Comparison of ENCODE assay signal across 29 cellular contexts in the genomic region with DNA sequence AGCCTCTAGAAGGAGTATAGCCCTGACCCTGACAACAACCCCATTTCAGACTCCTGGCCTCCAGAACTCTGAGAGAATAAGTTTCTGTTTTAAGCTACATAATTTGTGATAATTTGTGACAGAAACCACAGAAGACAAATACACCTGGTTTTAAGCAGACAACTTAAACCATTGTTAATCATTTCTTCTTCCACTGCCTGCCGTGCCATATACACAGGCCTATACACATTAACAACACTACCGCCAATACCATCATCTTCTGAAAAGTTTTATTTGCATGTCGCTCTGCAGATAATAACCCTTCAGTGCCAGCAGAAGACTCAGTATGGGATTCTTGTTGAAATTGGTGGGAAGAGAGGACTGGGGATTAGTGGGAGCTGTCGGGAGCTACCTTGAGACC. TPM values are rescaled to one million over a fixed set of nuclear protein-coding genes. Genes with fewer than 3 reads are reported as not detected.
A peak's percentile ranks its signal among the peaks of the same experiment; 100 is the strongest.
DNase-seq lines count a peak whose midpoint lies in the region; ATAC-seq and TF ChIP-seq lines count a peak whose summit lies in the region.
"Had no signal": no experiment of that assay in that cellular context is flagged by ENCODE, and none has a peak within 500 bp of the region (broad histone marks: within the 10 kb centered on the region; RNA-seq: fewer than 3 reads in every experiment).

No MANE protein-coding gene starts in this region.

- H3K27ac Mint-ChIP-seq in osteocyte (ENCODE audit: unreplicated experiment), result no peak overlapping the region
- no peak overlapping the region for H3K27ac Mint-ChIP-seq in MCF 10A (ENCODE audit: low read depth, unreplicated experiment)
- H3K27ac Mint-ChIP-seq: activated naive CD4-positive, alpha-beta T cell treated with anti-CD3 and anti-CD28 coated beads, Interleukin-2, amount 50 U/mL, for 24 hours; immature natural killer cell; naive B cell; type B pancreatic cell had no signal

- H3K4me3 Mint-ChIP-seq in osteocyte (ENCODE audit: unreplicated experiment), result no peak overlapping the region
- no peak overlapping the region for H3K4me3 Mint-ChIP-seq in activated T-cell treated with anti-CD3 and anti-CD28 coated beads, Interleukin-2, amount 50 U/mL, for 4 hours
- no peak overlapping the region for H3K4me3 Mint-ChIP-seq in MCF 10A (ENCODE audit: unreplicated experiment)
- H3K4me3 Mint-ChIP-seq: activated naive CD4-positive, alpha-beta T cell treated with anti-CD3 and anti-CD28 coated beads, Interleukin-2, amount 50 U/mL, for 24 hours; immature natural killer cell; naive B cell; type B pancreatic cell had no signal

- no peaks in the 10 kb centered on the region for H3K4me1 Mint-ChIP-seq in osteocyte (ENCODE audit: unreplicated experiment)
- H3K4me1 Mint-ChIP-seq in activated T-cell treated with anti-CD3 and anti-CD28 coated beads, Interleukin-2, amount 50 U/mL, for 4 hours (ENCODE audit: low read depth), result peaks cover 7% of the 10 kb centered on the region
- H3K4me1 Mint-ChIP-seq in MCF 10A (ENCODE audit: insufficient read depth, unreplicated experiment), result no peaks in the 10 kb centered on the region
- H3K4me1 Mint-ChIP-seq: activated naive CD4-positive, alpha-beta T cell treated with anti-CD3 and anti-CD28 coated beads, Interleukin-2, amount 50 U/mL, for 24 hours; immature natural killer cell; naive B cell had no signal

- CTCF ChIA-PET in MCF 10A (lab: Yijun Ruan, JAX), result interaction anchor here (1.1 to 1.9 kb wide), 2 partner anchors 247 to 248 kb away, joined by 3 to 5 read pairs; partner anchors contain the start of gene KRTAP7-1

- POLR2A ChIA-PET in MCF 10A (lab: Yijun Ruan, JAX), result no interaction called here

- ATAC-seq in GM19025 (IDR thresholded peaks at IDR 0.05; ENCODE audit: low read depth, unreplicated experiment), result peak; percentile 35
- ATAC-seq in GM21786 (IDR thresholded peaks at IDR 0.05; ENCODE audit: unreplicated experiment), result peak; percentile 6
- ATAC-seq in HG03135 (IDR thresholded peaks at IDR 0.05; ENCODE audit: unreplicated experiment), result peak; percentile 49
- no peak for ATAC-seq in activated T-cell treated with anti-CD3 and anti-CD28 coated beads, Interleukin-2, amount 50 U/mL, for 4 hours
- no peak for ATAC-seq in SK-N-SH treated with all-trans-retinoic acid at 6 μM for 48 hours
- ATAC-seq: left lobe of liver had no signal

- no TSS peak for BruUV-seq in MCF 10A (replicated peaks; lab: Mats Ljungman, UMichigan)

- TF ChIP-seq CTCF in osteocyte (IDR thresholded peaks at IDR 0.05), result no peak
- TF ChIP-seq CTCF in MCF 10A (IDR thresholded peaks at IDR 0.05; ENCODE audit: unreplicated experiment), result no peak

- peaks cover 10% of the 10 kb centered on the region for H3K27me3 Mint-ChIP-seq in osteocyte (ENCODE audit: unreplicated experiment)
- H3K27me3 Mint-ChIP-seq in activated T-cell treated with anti-CD3 and anti-CD28 coated beads, Interleukin-2, amount 50 U/mL, for 4 hours (ENCODE audit: low read depth), result no peaks in the 10 kb centered on the region
- peaks cover 30% of the 10 kb centered on the region for H3K27me3 Mint-ChIP-seq in MCF 10A (ENCODE audit: insufficient read depth, unreplicated experiment)
- H3K27me3 Mint-ChIP-seq: activated naive CD4-positive, alpha-beta T cell treated with anti-CD3 and anti-CD28 coated beads, Interleukin-2, amount 50 U/mL, for 24 hours; type B pancreatic cell had no signal

- H3K9me3 Mint-ChIP-seq in osteocyte (ENCODE audit: unreplicated experiment), result no peaks in the 10 kb centered on the region
- H3K9me3 Mint-ChIP-seq in activated T-cell treated with anti-CD3 and anti-CD28 coated beads, Interleukin-2, amount 50 U/mL, for 4 hours, result no peaks in the 10 kb centered on the region
- no peaks in the 10 kb centered on the region for H3K9me3 Mint-ChIP-seq in MCF 10A (ENCODE audit: unreplicated experiment)
- H3K9me3 Mint-ChIP-seq: activated naive CD4-positive, alpha-beta T cell treated with anti-CD3 and anti-CD28 coated beads, Interleukin-2, amount 50 U/mL, for 24 hours; immature natural killer cell; type B pancreatic cell had no signal

- intact Hi-C loops in MCF 10A (cut with micrococcal nuclease), result no loop called here

- peak; percentile 11 for DNase-seq in osteocyte (ENCODE audit: extremely low spot score, unreplicated experiment)
- DNase-seq in activated T-cell treated with anti-CD3 and anti-CD28 coated beads, Interleukin-2, amount 50 U/mL, for 4 hours, result no peak
- DNase-seq in cortex of kidney (lab: John Stamatoyannopoulos, UW), result no peak
- DNase-seq in MCF 10A (ENCODE audit: unreplicated experiment), result no peak
- DNase-seq: activated CD4-positive, alpha-beta T cell treated with anti-CD3 and anti-CD28 coated beads for 4 hours; colonic mucosa; esophagus squamous epithelium; hippocampal formation; immature natural killer cell; naive B cell; NCI-H1694 treated with DMSO at 0.1 percent for 48 hours; NCI-H69; nucleus accumbens; stimulated activated CD4-positive, alpha-beta T cell treated with anti-CD3 and anti-CD28 coated beads, Interleukin-2, amount 100 ng/mL, for 24 hours had no signal

- H3K36me3 Mint-ChIP-seq in osteocyte (ENCODE audit: unreplicated experiment), result no peaks in the 10 kb centered on the region
- no peaks in the 10 kb centered on the region for H3K36me3 Mint-ChIP-seq in activated T-cell treated with anti-CD3 and anti-CD28 coated beads, Interleukin-2, amount 50 U/mL, for 4 hours (ENCODE audit: insufficient read depth)
- H3K36me3 Mint-ChIP-seq in MCF 10A (ENCODE audit: insufficient read depth, unreplicated experiment), result no peaks in the 10 kb centered on the region
- H3K36me3 Mint-ChIP-seq: activated naive CD4-positive, alpha-beta T cell treated with anti-CD3 and anti-CD28 coated beads, Interleukin-2, amount 50 U/mL, for 24 hours; immature natural killer cell; naive B cell; type B pancreatic cell had no signal

TF ChIP-seq in SK-N-SH treated with all-trans-retinoic acid at 6 μM for 48 hours, 23 proteins besides CTCF, POLR2A, EP300 and RAD21:
- TF ChIP-seq, protein P1, sequence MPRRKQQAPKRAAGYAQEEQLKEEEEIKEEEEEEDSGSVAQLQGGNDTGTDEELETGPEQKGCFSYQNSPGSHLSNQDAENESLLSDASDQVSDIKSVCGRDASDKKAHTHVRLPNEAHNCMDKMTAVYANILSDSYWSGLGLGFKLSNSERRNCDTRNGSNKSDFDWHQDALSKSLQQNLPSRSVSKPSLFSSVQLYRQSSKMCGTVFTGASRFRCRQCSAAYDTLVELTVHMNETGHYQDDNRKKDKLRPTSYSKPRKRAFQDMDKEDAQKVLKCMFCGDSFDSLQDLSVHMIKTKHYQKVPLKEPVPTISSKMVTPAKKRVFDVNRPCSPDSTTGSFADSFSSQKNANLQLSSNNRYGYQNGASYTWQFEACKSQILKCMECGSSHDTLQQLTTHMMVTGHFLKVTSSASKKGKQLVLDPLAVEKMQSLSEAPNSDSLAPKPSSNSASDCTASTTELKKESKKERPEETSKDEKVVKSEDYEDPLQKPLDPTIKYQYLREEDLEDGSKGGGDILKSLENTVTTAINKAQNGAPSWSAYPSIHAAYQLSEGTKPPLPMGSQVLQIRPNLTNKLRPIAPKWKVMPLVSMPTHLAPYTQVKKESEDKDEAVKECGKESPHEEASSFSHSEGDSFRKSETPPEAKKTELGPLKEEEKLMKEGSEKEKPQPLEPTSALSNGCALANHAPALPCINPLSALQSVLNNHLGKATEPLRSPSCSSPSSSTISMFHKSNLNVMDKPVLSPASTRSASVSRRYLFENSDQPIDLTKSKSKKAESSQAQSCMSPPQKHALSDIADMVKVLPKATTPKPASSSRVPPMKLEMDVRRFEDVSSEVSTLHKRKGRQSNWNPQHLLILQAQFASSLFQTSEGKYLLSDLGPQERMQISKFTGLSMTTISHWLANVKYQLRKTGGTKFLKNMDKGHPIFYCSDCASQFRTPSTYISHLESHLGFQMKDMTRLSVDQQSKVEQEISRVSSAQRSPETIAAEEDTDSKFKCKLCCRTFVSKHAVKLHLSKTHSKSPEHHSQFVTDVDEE (CRISPR knock-in tag; IDR thresholded peaks at IDR 0.05), result no peak
- TF ChIP-seq GLIS3 (CRISPR knock-in tag; IDR thresholded peaks at IDR 0.05) (no peak), PPARA (CRISPR knock-in tag; IDR thresholded peaks at IDR 0.05; ENCODE audit: borderline replicate concordance) (no peak), ZNF8 (CRISPR knock-in tag; IDR thresholded peaks at IDR 0.05) (no peak), ARNTL (CRISPR knock-in tag; IDR thresholded peaks at IDR 0.05; ENCODE audit: borderline replicate concordance, low read depth) (no peak)
- TF ChIP-seq, protein P2, sequence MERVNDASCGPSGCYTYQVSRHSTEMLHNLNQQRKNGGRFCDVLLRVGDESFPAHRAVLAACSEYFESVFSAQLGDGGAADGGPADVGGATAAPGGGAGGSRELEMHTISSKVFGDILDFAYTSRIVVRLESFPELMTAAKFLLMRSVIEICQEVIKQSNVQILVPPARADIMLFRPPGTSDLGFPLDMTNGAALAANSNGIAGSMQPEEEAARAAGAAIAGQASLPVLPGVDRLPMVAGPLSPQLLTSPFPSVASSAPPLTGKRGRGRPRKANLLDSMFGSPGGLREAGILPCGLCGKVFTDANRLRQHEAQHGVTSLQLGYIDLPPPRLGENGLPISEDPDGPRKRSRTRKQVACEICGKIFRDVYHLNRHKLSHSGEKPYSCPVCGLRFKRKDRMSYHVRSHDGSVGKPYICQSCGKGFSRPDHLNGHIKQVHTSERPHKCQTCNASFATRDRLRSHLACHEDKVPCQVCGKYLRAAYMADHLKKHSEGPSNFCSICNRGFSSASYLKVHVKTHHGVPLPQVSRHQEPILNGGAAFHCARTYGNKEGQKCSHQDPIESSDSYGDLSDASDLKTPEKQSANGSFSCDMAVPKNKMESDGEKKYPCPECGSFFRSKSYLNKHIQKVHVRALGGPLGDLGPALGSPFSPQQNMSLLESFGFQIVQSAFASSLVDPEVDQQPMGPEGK (CRISPR knock-in tag; IDR thresholded peaks at IDR 0.05; ENCODE audit: borderline replicate concordance), result no peak

RNA-seq across cellular contexts. Expression of gene KRTAP19-8, which starts 39.9 kb away (rescaled TPM):
- not detected in 2 replicates for total RNA-seq in osteocyte
- total RNA-seq in activated T-cell treated with anti-CD3 and anti-CD28 coated beads, Interleukin-2, amount 50 U/mL, for 4 hours, result not detected
- total RNA-seq in MCF 10A (2022), result not detected in 2 replicates
- total RNA-seq: activated CD8-positive, alpha-beta memory T cell treated with anti-CD3 and anti-CD28 coated beads for 36 hours; bronchial epithelial cell; colonic mucosa; esophagus squamous epithelium; frontal cortex; H1; left lobe of liver; LHCN-M2; renal cortical epithelial cell; SJSA1; smooth muscle cell had no signal

Comparison
In these comparisons a context has a peak if more than half of its experiments do, and no peak if none do; other contexts are left out.
1. ATAC-seq: peak in GM19025 (single experiment), GM21786 (single experiment) and HG03135 (single experiment); none in activated T-cell treated with anti-CD3 and anti-CD28 coated beads, Interleukin-2, amount 50 U/mL, for 4 hours (0 of 2) and SK-N-SH treated with all-trans-retinoic acid at 6 μM for 48 hours (single experiment).